In genomic region chr11:95698939-95699562, GRCh38 we compare ENCODE assay signal across 1 cellular context.
TF ChIP-seq lines count a peak whose summit lies in the region.

No MANE protein-coding gene starts in this region.

TF ChIP-seq in SK-N-SH treated with all-trans-retinoic acid at 6 μM for 48 hours, 23 proteins besides CTCF, POLR2A, EP300 and RAD21 (continued from another document):
- no peak for TF ChIP-seq CREB5 (CRISPR knock-in tag; IDR thresholded peaks at IDR 0.05; ENCODE audit: low read depth)
- no peak for TF ChIP-seq BACH2 (CRISPR knock-in tag; IDR thresholded peaks at IDR 0.05; ENCODE audit: borderline replicate concordance)
- TF ChIP-seq, protein P1, sequence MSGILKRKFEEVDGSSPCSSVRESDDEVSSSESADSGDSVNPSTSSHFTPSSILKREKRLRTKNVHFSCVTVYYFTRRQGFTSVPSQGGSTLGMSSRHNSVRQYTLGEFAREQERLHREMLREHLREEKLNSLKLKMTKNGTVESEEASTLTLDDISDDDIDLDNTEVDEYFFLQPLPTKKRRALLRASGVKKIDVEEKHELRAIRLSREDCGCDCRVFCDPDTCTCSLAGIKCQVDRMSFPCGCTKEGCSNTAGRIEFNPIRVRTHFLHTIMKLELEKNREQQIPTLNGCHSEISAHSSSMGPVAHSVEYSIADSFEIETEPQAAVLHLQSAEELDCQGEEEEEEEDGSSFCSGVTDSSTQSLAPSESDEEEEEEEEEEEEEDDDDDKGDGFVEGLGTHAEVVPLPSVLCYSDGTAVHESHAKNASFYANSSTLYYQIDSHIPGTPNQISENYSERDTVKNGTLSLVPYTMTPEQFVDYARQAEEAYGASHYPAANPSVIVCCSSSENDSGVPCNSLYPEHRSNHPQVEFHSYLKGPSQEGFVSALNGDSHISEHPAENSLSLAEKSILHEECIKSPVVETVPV (CRISPR knock-in tag; IDR thresholded peaks at IDR 0.05) = no peak
- no peak for TF ChIP-seq OSR1 (CRISPR knock-in tag; IDR thresholded peaks at IDR 0.05)
- TF ChIP-seq CSDC2 (CRISPR knock-in tag; IDR thresholded peaks at IDR 0.05) = no peak
- no peak for TF ChIP-seq TOX (CRISPR knock-in tag; IDR thresholded peaks at IDR 0.05; ENCODE audit: borderline replicate concordance)
- no peak for TF ChIP-seq ISL1 (CRISPR knock-in tag; IDR thresholded peaks at IDR 0.05)
- TF ChIP-seq ZFP3 (CRISPR knock-in tag; IDR thresholded peaks at IDR 0.05) = no peak
TF ChIP-seq in SK-N-SH treated with all-trans-retinoic acid at 6 μM for 48 hours: peak in this region for 0.
